Comparison of ENCODE assay signal across 8 cellular contexts in genomic region chr16:89599451-89599858, GRCh38. TPM values are rescaled to one million over a fixed set of nuclear protein-coding genes. Genes with fewer than 3 reads are reported as not detected.
A peak's percentile ranks its signal among the peaks of the same experiment; 100 is the strongest.
DNase-seq lines count a peak whose midpoint lies in the region; ATAC-seq and TF ChIP-seq lines count a peak whose summit lies in the region.

No MANE protein-coding gene starts in this region.

- no peaks in the 10 kb centered on the region for H3K9me2 ChIP-seq in PC-9 (ENCODE audit: insufficient read depth)

- H3K36me3 ChIP-seq in PC-9 (ENCODE audit: low read depth) (no peaks in the 10 kb centered on the region), upper lobe of right lung (no peaks in the 10 kb centered on the region)

- H3K4me2 ChIP-seq in PC-9 = no peak overlapping the region

- H3K4me1 ChIP-seq in PC-9 (replicated peaks; ENCODE audit: insufficient read depth) = peaks cover 16% of the 10 kb centered on the region; the same call in 1 of the 2 replicates
- H3K4me1 ChIP-seq in upper lobe of right lung = peaks cover 9% of the 10 kb centered on the region

- CTCF ChIA-PET in PC-9 (lab: Charles Lee) = interaction anchor here (0.6 to 0.7 kb wide), 3 partner anchors 18 to 137 kb away, joined by 3 to 4 read pairs (median 4); no protein-coding TSS in a partner anchor

- H4K20me1 ChIP-seq in PC-9 (ENCODE audit: insufficient read depth) = no peaks in the 10 kb centered on the region

- ATAC-seq in upper lobe of right lung (peak; percentile 32), GM18868 (IDR thresholded peaks at IDR 0.05; ENCODE audit: unreplicated experiment) (no peak), GM18858 (IDR thresholded peaks at IDR 0.05; ENCODE audit: unreplicated experiment) (no peak)

- in situ Hi-C loops in ACHN (cut with HindIII; ENCODE audit: low pct_ligation_motif_present, low pct_unique_long_range_greater_than_20kb, low sequenced_read_pairs) = no loop called here

- POLR2A ChIA-PET in PC-9 (lab: Charles Lee; ENCODE audit: unreplicated experiment) = interaction anchor here (0.5 to 1.1 kb wide), 3 partner anchors 34 to 94 kb away, joined by 3 to 6 read pairs (median 6); no protein-coding TSS in a partner anchor

- no peak overlapping the region for H3K4me3 ChIP-seq in PC-9
- no peak overlapping the region for H3K4me3 ChIP-seq in epithelial cell of proximal tubule (ENCODE audit: low read depth, low read length)
- no peak overlapping the region for H3K4me3 ChIP-seq in upper lobe of right lung

- peaks cover 30% of the 10 kb centered on the region; the same call in 1 of the 2 replicates for H3F3A ChIP-seq in PC-9 (ENCODE audit: insufficient read depth, low read depth)

- no peak overlapping the region for H2AFZ ChIP-seq in PC-9

- H3K27ac ChIP-seq in PC-9 = no peak overlapping the region
- H3K27ac ChIP-seq in upper lobe of right lung = no peak overlapping the region

- peak; percentile 74 for DNase-seq in ACHN
- peak; percentile 69 for DNase-seq in GM10266 (ENCODE audit: extremely low spot score)
- peak; percentile 62 to 80 for DNase-seq in PC-9
- DNase-seq in epithelial cell of proximal tubule (ENCODE audit: low read depth) = no peak
- no peak for DNase-seq in upper lobe of right lung
- no peak for DNase-seq in T-helper 9 cell

- H3K9me3 ChIP-seq in PC-9 (ENCODE audit: insufficient read depth, low read depth) = no peaks in the 10 kb centered on the region
- no peaks in the 10 kb centered on the region for H3K9me3 ChIP-seq in upper lobe of right lung

- TF ChIP-seq CTCF in GM10266 (IDR thresholded peaks at IDR 0.05; ENCODE audit: control insufficient read depth, insufficient read depth, low read depth, missing control alignments) = peak; percentile 47
- peak; percentile 64 for TF ChIP-seq CTCF in PC-9 (conservative IDR thresholded peaks at IDR 0.05)
- peak; percentile 59 for TF ChIP-seq CTCF in epithelial cell of proximal tubule (conservative IDR thresholded peaks at IDR 0.05; ENCODE audit: low read depth, low read length)
- peak; percentile 16 for TF ChIP-seq CTCF in upper lobe of right lung (IDR thresholded peaks at IDR 0.05)

- BruUV-seq in PC-9 (replicated peaks; lab: Mats Ljungman, UMichigan) = no TSS peak

- H3K79me2 ChIP-seq in PC-9 (ENCODE audit: low read depth) = no peaks in the 10 kb centered on the region

- intact Hi-C loops in PC-9 (cut with micrococcal nuclease; ENCODE audit: unreplicated experiment) (no loop called here), upper lobe of right lung (cut with DNase I) (no loop called here)

- no peaks in the 10 kb centered on the region for H3K27me3 ChIP-seq in PC-9 (ENCODE audit: insufficient read depth, low read depth)
- no peaks in the 10 kb centered on the region for H3K27me3 ChIP-seq in upper lobe of right lung

RNA-seq across cellular contexts. Expression of gene DPEP1, which starts 14.0 kb away (rescaled TPM):
- total RNA-seq in PC-9 (2021) (not detected in 2 replicates), epithelial cell of proximal tubule (0.65 and 5.0 TPM in 2 replicates), upper lobe of right lung (3.0 TPM)

RNA-seq across cellular contexts. Expression of gene CPNE7, which starts 23.9 kb away (rescaled TPM):
- total RNA-seq in PC-9 (2021) (19.5 and 27.8 TPM in 2 replicates), epithelial cell of proximal tubule (16.6 and 20.2 TPM in 2 replicates), upper lobe of right lung (4.8 TPM)

RNA-seq across cellular contexts. Expression of gene RPL13, which starts 39.0 kb away (rescaled TPM):
- total RNA-seq in PC-9 (2021) (2,045 and 3,124 TPM in 2 replicates), epithelial cell of proximal tubule (5,232 and 9,109 TPM in 2 replicates), upper lobe of right lung (1,795 TPM)

RNA-seq across cellular contexts. Expression of gene CHMP1A, which starts 58.1 kb away (rescaled TPM):
- total RNA-seq in PC-9 (2021) = 151 and 237 TPM in 2 replicates
- total RNA-seq in epithelial cell of proximal tubule = 132 and 160 TPM in 2 replicates
- 74.0 TPM for total RNA-seq in upper lobe of right lung

RNA-seq across cellular contexts. Expression of gene SPATA33, which starts 58.2 kb away (rescaled TPM):
- total RNA-seq in PC-9 (2021) (21.0 and 25.6 TPM in 2 replicates), epithelial cell of proximal tubule (8.1 and 8.2 TPM in 2 replicates), upper lobe of right lung (8.1 TPM)

Comparison
In these comparisons a context has a peak if more than half of its experiments do, and no peak if none do; other contexts are left out.
1. DNase-seq: peak in ACHN (single experiment), GM10266 (single experiment) and PC-9 (2 of 2); none in epithelial cell of proximal tubule (single experiment), upper lobe of right lung (single experiment) and T-helper 9 cell (single experiment).
2. Peak in every context shown above with its lines, with median percentiles within 50 percentile points of each other: CTCF ChIP-seq.